29 cellular contexts compared by ENCODE assay signal in genomic region chr1:92340154-92340553, GRCh38.
"Had no signal": no experiment of that assay in that cellular context is flagged by ENCODE, and none has a peak within 500 bp of the region (broad histone marks: within the 10 kb centered on the region; RNA-seq: fewer than 3 reads in every experiment).

No MANE protein-coding gene starts in this region.

- ATAC-seq: naive thymus-derived CD4-positive, alpha-beta T cell; natural killer cell; psoas muscle; right cardiac atrium; sciatic nerve; stimulated activated memory B cell treated with anti-CD40 and anti-IgM and Interleukin-4, amounts not matched to agents 10 μg/mL and 1 μg/mL and 100 μg/mL, for 72 hours; stimulated activated naive CD8-positive, alpha-beta T cell treated with anti-CD3 and anti-CD28 coated beads, Interleukin-15, amount 100 ng/mL, for 72 hours; stimulated activated naive CD8-positive, alpha-beta T cell treated with anti-CD3 and anti-CD28 coated beads, Interleukin-15, Interleukin-2, amounts not matched to agents 100 U/mL and 50 U/mL, for 24 hours; upper lobe of right lung had no signal

- H3K36me3 ChIP-seq: neural progenitor cell, ovary, vagina had no signal

- DNase-seq: naive thymus-derived CD4-positive, alpha-beta T cell; natural killer cell; occipital lobe; ovary; posterior cingulate gyrus; psoas muscle; right cardiac atrium; spleen; stimulated activated CD4-positive, alpha-beta T cell treated with anti-CD3 and anti-CD28 coated beads, Interleukin-12 subunit alpha, Interleukin-12 subunit beta, amount 100 ng/mL, for 4 hours; stimulated activated CD4-positive, alpha-beta T cell treated with anti-CD3 and anti-CD28 coated beads, Interleukin-1b, Interleukin-23, amount 100 ng/mL, for 48 hours; stimulated activated CD4-positive, alpha-beta T cell treated with anti-CD3 and anti-CD28 coated beads, Interleukin-4, amount 100 ng/mL, for 1 hour; stimulated activated CD4-positive, alpha-beta T cell treated with anti-CD3 and anti-CD28 coated beads, Interleukin-4, amount 100 ng/mL, for 4 hours; stimulated activated CD8-positive, alpha-beta memory T cell treated with anti-CD3 and anti-CD28 coated beads, Interleukin-4, amount 100 ng/mL, for 48 hours; stimulated activated naive CD4-positive, alpha-beta T cell; stimulated activated naive CD8-positive, alpha-beta T cell treated with anti-CD3 and anti-CD28 coated beads, Interleukin-15, amount 100 ng/mL, for 72 hours; stimulated activated naive CD8-positive, alpha-beta T cell treated with anti-CD3 and anti-CD28 coated beads, Interleukin-15, Interleukin-2, amounts not matched to agents 100 U/mL and 50 U/mL, for 24 hours; substantia nigra; testis; tibial artery; transverse colon; upper lobe of right lung had no signal

- H3K27ac ChIP-seq: neural progenitor cell, ovary, parathyroid adenoma, psoas muscle, skin epidermis, spleen, suprapubic skin, testis, tibial artery, transverse colon, upper lobe of right lung, vagina had no signal

- H3K27me3 ChIP-seq: neural progenitor cell, ovary, spleen, suprapubic skin, testis, tibial artery, transverse colon, upper lobe of right lung, vagina had no signal

- H3K4me1 ChIP-seq: neural progenitor cell, parathyroid adenoma, psoas muscle, spleen, suprapubic skin, testis, tibial artery, transverse colon, upper lobe of right lung, vagina had no signal

- H3K9me3 ChIP-seq: ovary, psoas muscle, spleen, suprapubic skin, testis, tibial artery, transverse colon, upper lobe of right lung, vagina had no signal

- H3K4me3 ChIP-seq: neural progenitor cell, ovary, psoas muscle, skin epidermis, smooth muscle cell, spleen, suprapubic skin, testis, tibial artery, transverse colon, upper lobe of right lung, vagina had no signal
